Comparison of ENCODE assay signal across 25 cellular contexts in the genomic region with DNA sequence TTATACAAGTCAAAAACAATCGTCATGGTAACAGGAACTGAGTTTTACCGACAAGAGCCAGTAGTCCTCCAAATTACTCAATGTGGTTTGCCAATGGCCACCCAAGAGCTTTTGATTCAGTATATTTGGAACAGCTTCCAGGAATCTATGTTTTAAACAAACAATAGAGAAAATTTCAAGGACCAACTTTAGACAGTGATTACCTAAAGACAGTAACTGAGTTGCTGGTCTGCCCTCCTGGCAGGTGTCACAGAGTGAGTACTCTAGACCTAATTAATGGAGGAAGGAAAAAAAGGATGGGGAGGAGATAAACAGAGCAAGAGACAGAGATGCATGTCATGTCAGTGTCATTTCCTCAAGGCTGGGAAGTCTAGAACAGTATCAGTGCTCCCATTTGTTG.
"Had no signal": no experiment of that assay in that cellular context is flagged by ENCODE, and none has a peak within 500 bp of the region (broad histone marks: within the 10 kb centered on the region; RNA-seq: fewer than 3 reads in every experiment).

No MANE protein-coding gene starts in this region.

- DNase-seq: activated CD4-positive, alpha-beta T cell treated with anti-CD3 and anti-CD28 coated beads for 48 hours; activated CD4-positive, alpha-beta T cell treated with anti-CD3 and anti-CD28 coated beads, Interleukin-2, amount 50 U/mL, for 48 hours; activated CD8-positive, alpha-beta memory T cell treated with anti-CD3 and anti-CD28 coated beads for 24 hours; activated effector memory CD4-positive, alpha-beta T cell treated with Interleukin-2 at 50 U/mL for 16 hours; activated naive CD4-positive, alpha-beta T cell treated with anti-CD3 and anti-CD28 coated beads for 36 hours; activated naive CD8-positive, alpha-beta T cell treated with anti-CD3 and anti-CD28 coated beads, Interleukin-2, amount 10 ng/mL, durations not matched to agents 7 days and 5 days; cerebellar nuclear complex; dorsolateral prefrontal cortex; effector memory CD4-positive, alpha-beta T cell; kidney glomerular epithelial cell; mesendoderm; mucosa of descending colon; right cardiac atrium; stimulated activated CD4-positive, alpha-beta T cell treated with anti-CD3 and anti-CD28 coated beads, Interleukin-15, amount 100 ng/mL, for 24 hours; stimulated activated CD4-positive, alpha-beta T cell treated with anti-CD3 and anti-CD28 coated beads, Interleukin-2, amount 100 ng/mL, for 24 hours; stimulated activated naive B cell treated with anti-CD40 and anti-IgM and Interleukin-4, amounts not matched to agents 10 μg/mL and 1 μg/mL and 100 μg/mL, for 72 hours; stomach; thyroid gland; upper lobe of left lung; WERI-Rb-1 had no signal

- H3K4me3 ChIP-seq: ascending aorta, cardiac muscle cell, coronary artery, dorsolateral prefrontal cortex, lung, mucosa of descending colon, stomach, thyroid gland, upper lobe of left lung had no signal

- FAIRE-seq: frontal cortex had no signal

- H3K4me1 ChIP-seq: ascending aorta, stomach, thyroid gland, upper lobe of left lung had no signal

- H3K36me3 ChIP-seq: ascending aorta, cardiac muscle cell, stomach, thyroid gland, upper lobe of left lung, WERI-Rb-1 had no signal

- H3K27me3 ChIP-seq: ascending aorta, cardiac muscle cell, dorsolateral prefrontal cortex, stomach, thyroid gland, upper lobe of left lung had no signal

- H3K27ac ChIP-seq: ascending aorta, cardiac muscle cell, coronary artery, dorsolateral prefrontal cortex, stomach, thyroid gland, upper lobe of left lung, WERI-Rb-1 had no signal

- H3K9me3 ChIP-seq: ascending aorta, mucosa of descending colon, stomach, thyroid gland, upper lobe of left lung had no signal
